Comparison of ENCODE assay signal across 18 cellular contexts in the genomic region with DNA sequence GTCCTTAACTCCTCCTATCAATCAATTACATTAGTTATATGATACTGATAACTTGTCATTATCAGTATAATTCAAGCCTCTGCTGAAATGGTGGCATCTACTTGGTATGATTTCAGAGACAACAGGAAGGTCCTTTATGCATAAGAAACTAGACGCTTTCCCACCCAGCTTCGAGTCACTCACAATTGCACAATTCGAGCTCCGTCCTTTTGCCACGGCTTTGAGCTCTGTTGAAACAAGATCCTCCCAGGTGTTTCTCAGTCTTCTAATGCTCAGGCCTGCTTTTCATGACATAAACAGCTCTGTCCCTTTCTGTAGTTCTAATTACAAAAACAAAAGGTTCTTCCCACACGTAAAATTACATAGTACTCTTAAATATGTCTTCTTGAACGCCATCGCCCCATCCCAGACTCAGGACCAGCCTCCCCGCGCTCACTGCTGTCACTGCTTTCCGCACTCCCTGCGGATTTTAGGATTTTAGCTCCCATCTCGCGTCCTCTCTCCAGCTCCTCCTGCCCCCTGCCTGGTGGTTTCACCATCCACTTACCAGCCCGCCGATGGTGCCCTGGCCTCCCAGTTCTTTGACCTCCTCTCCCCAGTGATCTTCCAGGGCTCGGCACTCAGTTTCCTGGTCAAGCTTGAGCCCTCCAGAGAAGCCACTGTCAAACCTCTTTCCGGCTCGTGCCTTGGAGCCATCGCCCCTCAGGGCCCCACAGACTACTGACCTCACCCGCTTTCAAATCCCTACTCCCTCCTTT.
DNase-seq lines count a peak whose midpoint lies in the region; ATAC-seq and TF ChIP-seq lines count a peak whose summit lies in the region.
"Had no signal": no experiment of that assay in that cellular context is flagged by ENCODE, and none has a peak within 500 bp of the region (broad histone marks: within the 10 kb centered on the region; RNA-seq: fewer than 3 reads in every experiment).

No MANE protein-coding gene starts in this region.

- H3K9me3 Mint-ChIP-seq in dendritic cell treated with granulocyte-macrophage colony-stimulating factor and Interleukin-4, amounts not matched to agents 40 ng/mL and 50 ng/mL, for 4 days = no peaks in the 10 kb centered on the region
- H3K9me3 Mint-ChIP-seq in nephron progenitor cell = no peaks in the 10 kb centered on the region
- H3K9me3 Mint-ChIP-seq: activated T-helper 17 cell treated with anti-CD3 and anti-CD28 coated beads, Interleukin-2, amount 50 U/mL, for 72 hours had no signal

- H3K36me3 Mint-ChIP-seq in dendritic cell treated with granulocyte-macrophage colony-stimulating factor and Interleukin-4, amounts not matched to agents 40 ng/mL and 50 ng/mL, for 4 days (ENCODE audit: low read depth) = no peaks in the 10 kb centered on the region
- H3K36me3 Mint-ChIP-seq in nephron progenitor cell (ENCODE audit: low read depth) = no peaks in the 10 kb centered on the region

- ATAC-seq in GM18867 (IDR thresholded peaks at IDR 0.05; ENCODE audit: unreplicated experiment) = no peak
- ATAC-seq: activated T-helper 17 cell treated with anti-CD3 and anti-CD28 coated beads, Interleukin-2, amount 50 U/mL, for 72 hours had no signal

- intact Hi-C loops in dendritic cell treated with granulocyte-macrophage colony-stimulating factor and Interleukin-4, amounts not matched to agents 40 ng/mL and 50 ng/mL, for 4 days (cut with micrococcal nuclease) = no loop called here

- H3K4me3 Mint-ChIP-seq in dendritic cell treated with granulocyte-macrophage colony-stimulating factor and Interleukin-4, amounts not matched to agents 40 ng/mL and 50 ng/mL, for 4 days = no peak overlapping the region
- peak overlapping the region; percentile 16 for H3K4me3 Mint-ChIP-seq in nephron progenitor cell
- H3K4me3 Mint-ChIP-seq: activated T-helper 17 cell treated with anti-CD3 and anti-CD28 coated beads, Interleukin-2, amount 50 U/mL, for 72 hours had no signal

- peak overlapping the region; percentile 49 for H3K27ac ChIP-seq in C4-2B
- H3K27ac ChIP-seq: PC-9 had no signal

- peak; percentile 67 for DNase-seq in MV-4-11 (lab: John Stamatoyannopoulos, UW)
- no peak for DNase-seq in nephron progenitor cell
- DNase-seq in DMS53 (lab: John Stamatoyannopoulos, UW) = no peak
- DNase-seq in NK-92 treated with Interleukin-12 subunit alpha and Interleukin-12 subunit beta, amount 100 ng/mL, for 24 hours (lab: John Stamatoyannopoulos, UW) = no peak
- DNase-seq in NCI-H82 treated with DMSO at 0.1 percent for 48 hours (lab: John Stamatoyannopoulos, UW; ENCODE audit: unreplicated experiment) = no peak
- DNase-seq: amniotic stem cell; GDM1; Karpas-422; midbrain; NCI-H1694 treated with DMSO at 0.1 percent for 48 hours; NCI-H510A treated with DMSO at 0.1 percent for 48 hours; SK-N-SH; stimulated activated naive CD4-positive, alpha-beta T cell had no signal

- H3K27ac Mint-ChIP-seq in dendritic cell treated with granulocyte-macrophage colony-stimulating factor and Interleukin-4, amounts not matched to agents 40 ng/mL and 50 ng/mL, for 4 days = peak overlapping the region; percentile 15
- peak overlapping the region; percentile 75 for H3K27ac Mint-ChIP-seq in nephron progenitor cell
- H3K27ac Mint-ChIP-seq: activated T-helper 17 cell treated with anti-CD3 and anti-CD28 coated beads, Interleukin-2, amount 50 U/mL, for 72 hours had no signal

- peaks cover 15% of the 10 kb centered on the region for H3K27me3 Mint-ChIP-seq in dendritic cell treated with granulocyte-macrophage colony-stimulating factor and Interleukin-4, amounts not matched to agents 40 ng/mL and 50 ng/mL, for 4 days
- no peaks in the 10 kb centered on the region for H3K27me3 Mint-ChIP-seq in nephron progenitor cell (ENCODE audit: low read depth, poor library complexity)

- TF ChIP-seq CTCF in C4-2B (conservative IDR thresholded peaks at IDR 0.05) = no peak
- no peak for TF ChIP-seq CTCF in nephron progenitor cell (IDR thresholded peaks at IDR 0.05)

- peaks cover 77% of the 10 kb centered on the region for H3K4me1 Mint-ChIP-seq in dendritic cell treated with granulocyte-macrophage colony-stimulating factor and Interleukin-4, amounts not matched to agents 40 ng/mL and 50 ng/mL, for 4 days (ENCODE audit: low read depth)
- peaks cover 59% of the 10 kb centered on the region for H3K4me1 Mint-ChIP-seq in nephron progenitor cell
